Comparison of ENCODE assay signal across 9 cellular contexts in genomic region chr12:57614178-57614947, GRCh38. TPM values are rescaled to one million over a fixed set of nuclear protein-coding genes. Genes with fewer than 3 reads are reported as not detected.
DNase-seq lines count a peak whose midpoint lies in the region; ATAC-seq, FAIRE-seq and TF ChIP-seq lines count a peak whose summit lies in the region.
"Had no signal": no experiment of that assay in that cellular context is flagged by ENCODE, and none has a peak within 500 bp of the region (broad histone marks: within the 10 kb centered on the region; RNA-seq: fewer than 3 reads in every experiment).

No MANE protein-coding gene starts in this region.

- H3K9me2 ChIP-seq in Karpas-422 (replicated peaks; ENCODE audit: insufficient read depth, low read length), result no peaks in the 10 kb centered on the region

- H3K36me3 ChIP-seq in Karpas-422 (ENCODE audit: insufficient read depth, low read length), result no peaks in the 10 kb centered on the region
- H3K36me3 ChIP-seq in kidney (ENCODE audit: control insufficient read depth in 1 of 2, insufficient read depth in 2 of 2, low read length in 2 of 2), result no peaks in the 10 kb centered on the region

- H3K4me3 ChIP-seq in Karpas-422 (ENCODE audit: low read length) (no peak overlapping the region), kidney (ENCODE audit: low read length in 2 of 2) (no peak overlapping the region)
- H3K4me3 ChIP-seq: SJSA1 had no signal

- DNase-seq in NCI-H82 (lab: John Stamatoyannopoulos, UW), result peak; percentile 68
- DNase-seq in NCI-H82 treated with DMSO at 0.1 percent for 48 hours (lab: John Stamatoyannopoulos, UW; ENCODE audit: unreplicated experiment), result no peak
- DNase-seq in Karpas-422, result peak; percentile 87
- peak; percentile 45 for DNase-seq in kidney
- no peak for DNase-seq in glomerular visceral epithelial cell (ENCODE audit: extremely low spot score)
- no peak for DNase-seq in activated T-cell treated with anti-CD3 and anti-CD28 coated beads for 4 hours
- no peak for DNase-seq in activated gamma-delta T cell treated with Interleukin-2 at 50 U/mL for 16 hours

- no peak for FAIRE-seq in kidney (lab: Jason Lieb, UNC)

- no peak for TF ChIP-seq CTCF in kidney (IDR thresholded peaks at IDR 0.05; ENCODE audit: borderline replicate concordance, extremely low read depth, insufficient read depth)

- no peaks in the 10 kb centered on the region for H4K20me1 ChIP-seq in Karpas-422 (ENCODE audit: insufficient read depth, low read depth, low read length)

- H3K4me1 ChIP-seq in Karpas-422 (ENCODE audit: low read length), result peaks cover 28% of the 10 kb centered on the region
- no peaks in the 10 kb centered on the region for H3K4me1 ChIP-seq in kidney (ENCODE audit: control insufficient read depth in 1 of 2, insufficient read depth in 1 of 2, low read depth in 1 of 2, low read length in 2 of 2)

- ATAC-seq in GM21515 (IDR thresholded peaks at IDR 0.05; ENCODE audit: unreplicated experiment), result peak; percentile 58

- intact Hi-C loops in kidney (cut with DNase I), result no loop called here

- no peak overlapping the region for H2AFZ ChIP-seq in Karpas-422 (ENCODE audit: low read length)

- H3K79me2 ChIP-seq in Karpas-422 (ENCODE audit: low read length), result no peaks in the 10 kb centered on the region

- H3K9me3 ChIP-seq in Karpas-422 (ENCODE audit: low read length) (no peaks in the 10 kb centered on the region), kidney (ENCODE audit: control insufficient read depth in 1 of 2, low read length in 2 of 2) (no peaks in the 10 kb centered on the region)
- H3K9me3 ChIP-seq: SJSA1 had no signal

- H3K27me3 ChIP-seq in Karpas-422 (ENCODE audit: low read length), result no peaks in the 10 kb centered on the region

- no peak overlapping the region for H3K9ac ChIP-seq in Karpas-422 (ENCODE audit: low read length)
- no peak overlapping the region for H3K9ac ChIP-seq in kidney (ENCODE audit: low read length in 2 of 2)

- H3K4me2 ChIP-seq in Karpas-422 (ENCODE audit: low read depth, low read length, poor library complexity, severe bottlenecking), result peak overlapping the region; percentile 41

- H3K27ac ChIP-seq in Karpas-422 (ENCODE audit: low read length) (no peak overlapping the region), kidney (ENCODE audit: low read depth in 2 of 2, low read length in 2 of 2) (no peak overlapping the region)
- H3K27ac ChIP-seq: SJSA1 had no signal

RNA-seq across cellular contexts. Expression of gene ARHGEF25, which starts 3.1 kb away (rescaled TPM):
- total RNA-seq in Karpas-422 (2014; rRNA removed; shearing (Covaris generic); ENCODE audit: low replicate concordance), result 0.87 TPM in 1 of 2 replicates, not detected in the other
- 15.0 TPM for total RNA-seq in kidney
- 10.9 TPM for polyA plus RNA-seq in kidney (ENCODE audit: insufficient read depth, low read depth, low replicate concordance)

RNA-seq across cellular contexts. Expression of gene DTX3, which starts 9.7 kb away (rescaled TPM):
- total RNA-seq in Karpas-422 (2014; rRNA removed; shearing (Covaris generic); ENCODE audit: low replicate concordance), result 16.8 and 22.9 TPM in 2 replicates
- total RNA-seq in kidney, result 34.5 TPM
- polyA plus RNA-seq in kidney (ENCODE audit: insufficient read depth, low read depth, low replicate concordance), result 41.2 TPM

RNA-seq across cellular contexts. Expression of gene B4GALNT1, which starts 18.6 kb away (rescaled TPM):
- total RNA-seq in Karpas-422 (2014; rRNA removed; shearing (Covaris generic); ENCODE audit: low replicate concordance), result 0.58 and 0.63 TPM in 2 replicates
- 2.0 TPM for total RNA-seq in kidney
- 1.6 TPM for polyA plus RNA-seq in kidney (ENCODE audit: insufficient read depth, low read depth, low replicate concordance)

RNA-seq across cellular contexts. Expression of gene PIP4K2C, which starts 23.4 kb away (rescaled TPM):
- 9.3 and 23.9 TPM in 2 replicates for total RNA-seq in Karpas-422 (2014; rRNA removed; shearing (Covaris generic); ENCODE audit: low replicate concordance)
- 52.4 TPM for total RNA-seq in kidney
- 43.2 TPM for polyA plus RNA-seq in kidney (ENCODE audit: insufficient read depth, low read depth, low replicate concordance)

Comparison
In these comparisons a context has a peak if more than half of its experiments do, and no peak if none do; other contexts are left out.
1. DNase-seq: peak in NCI-H82 (single experiment), Karpas-422 (single experiment) and kidney (single experiment); none in NCI-H82 treated with DMSO at 0.1 percent for 48 hours (single experiment), glomerular visceral epithelial cell (single experiment), activated T-cell treated with anti-CD3 and anti-CD28 coated beads for 4 hours (single experiment) and activated gamma-delta T cell treated with Interleukin-2 at 50 U/mL for 16 hours (single experiment).